Comparison of ENCODE assay signal across 8 cellular contexts in genomic region chr4:74933562-74934015, GRCh38. TPM values are rescaled to one million over a fixed set of nuclear protein-coding genes. Genes with fewer than 3 reads are reported as not detected.
DNase-seq lines count a peak whose midpoint lies in the region; ATAC-seq and TF ChIP-seq lines count a peak whose summit lies in the region.

No MANE protein-coding gene starts in this region.

- no peak overlapping the region for H3K27ac Mint-ChIP-seq in activated T-helper 1 cell treated with anti-CD3 and anti-CD28 coated beads, Interleukin-12 subunit alpha, Interleukin-12 subunit beta, Interleukin-2, Interleukin-4 antibody, amounts not matched to agents 30 ng/mL and 10 ng/mL and 1 ng/mL, durations not matched to agents 14 hours and 24 hours and 36 hours

- H3K4me2 ChIP-seq in hepatocyte: peak overlapping the region; percentile 87

- DNase-seq in stimulated activated CD4-positive, alpha-beta T cell treated with anti-CD3 and anti-CD28 coated beads, Interleukin-15, amount 100 ng/mL, for 24 hours: peak; percentile 4
- DNase-seq in stimulated activated CD4-positive, alpha-beta T cell treated with anti-CD3 and anti-CD28 coated beads, Interleukin-2, amount 100 ng/mL, for 48 hours: no peak
- no peak for DNase-seq in activated T-helper 1 cell treated with anti-CD3 and anti-CD28 coated beads, Interleukin-12 subunit alpha, Interleukin-12 subunit beta, Interleukin-2, Interleukin-4 antibody, amounts not matched to agents 30 ng/mL and 10 ng/mL and 1 ng/mL, durations not matched to agents 14 hours and 24 hours and 36 hours (ENCODE audit: low spot score)
- DNase-seq in hepatocyte (ENCODE audit: low spot score) (peak; percentile 48), NCI-H146 (lab: John Stamatoyannopoulos, UW) (no peak)
- DNase-seq in activated CD4-positive, CD25-positive, alpha-beta regulatory T cell treated with anti-CD3 and anti-CD28 coated beads, Interleukin-2, amount 50 U/mL, for 72 hours: no peak

- peaks cover 12% of the 10 kb centered on the region for H3K4me1 ChIP-seq in hepatocyte (ENCODE audit: insufficient read depth)

- H3K4me3 ChIP-seq in hepatocyte (peak overlapping the region; percentile 72), skin epidermis (peak overlapping the region; percentile 28 to 56 (median 40))

- H3K27ac ChIP-seq in hepatocyte (peak overlapping the region; percentile 86), skin epidermis (peak overlapping the region in 14 of 21 experiments; percentile 2 to 68 (median 46))

- H2AFZ ChIP-seq in hepatocyte: peak overlapping the region; percentile 75

- H3K9me3 Mint-ChIP-seq in activated T-helper 1 cell treated with anti-CD3 and anti-CD28 coated beads, Interleukin-12 subunit alpha, Interleukin-12 subunit beta, Interleukin-2, Interleukin-4 antibody, amounts not matched to agents 30 ng/mL and 10 ng/mL and 1 ng/mL, durations not matched to agents 14 hours and 24 hours and 36 hours: no peaks in the 10 kb centered on the region

- H3K4me3 Mint-ChIP-seq in activated T-helper 1 cell treated with anti-CD3 and anti-CD28 coated beads, Interleukin-12 subunit alpha, Interleukin-12 subunit beta, Interleukin-2, Interleukin-4 antibody, amounts not matched to agents 30 ng/mL and 10 ng/mL and 1 ng/mL, durations not matched to agents 14 hours and 24 hours and 36 hours: peak overlapping the region; percentile 58

- no peaks in the 10 kb centered on the region for H3K9me2 ChIP-seq in hepatocyte (replicated peaks; ENCODE audit: insufficient read depth)

- H3K36me3 Mint-ChIP-seq in activated T-helper 1 cell treated with anti-CD3 and anti-CD28 coated beads, Interleukin-12 subunit alpha, Interleukin-12 subunit beta, Interleukin-2, Interleukin-4 antibody, amounts not matched to agents 30 ng/mL and 10 ng/mL and 1 ng/mL, durations not matched to agents 14 hours and 24 hours and 36 hours (ENCODE audit: low read depth): no peaks in the 10 kb centered on the region

- no peaks in the 10 kb centered on the region for H3K27me3 ChIP-seq in hepatocyte

- peaks cover 54% of the 10 kb centered on the region for H3K27me3 Mint-ChIP-seq in activated T-helper 1 cell treated with anti-CD3 and anti-CD28 coated beads, Interleukin-12 subunit alpha, Interleukin-12 subunit beta, Interleukin-2, Interleukin-4 antibody, amounts not matched to agents 30 ng/mL and 10 ng/mL and 1 ng/mL, durations not matched to agents 14 hours and 24 hours and 36 hours (ENCODE audit: insufficient read depth)

- no peaks in the 10 kb centered on the region for H3K4me1 Mint-ChIP-seq in activated T-helper 1 cell treated with anti-CD3 and anti-CD28 coated beads, Interleukin-12 subunit alpha, Interleukin-12 subunit beta, Interleukin-2, Interleukin-4 antibody, amounts not matched to agents 30 ng/mL and 10 ng/mL and 1 ng/mL, durations not matched to agents 14 hours and 24 hours and 36 hours (ENCODE audit: low read depth)

- no peak for ATAC-seq in HG03139 (IDR thresholded peaks at IDR 0.05; ENCODE audit: unreplicated experiment)

- H4K20me1 ChIP-seq in hepatocyte (ENCODE audit: insufficient read depth, poor library complexity, severe bottlenecking): no peaks in the 10 kb centered on the region

- peaks cover 45% of the 10 kb centered on the region for H3K79me2 ChIP-seq in hepatocyte

- WGBS in hepatocyte (ENCODE audit: low lambda C conversion rate, missing lambda C conversion rate): 2% methylated on average over 28 of the region's 28 CpGs

- no peaks in the 10 kb centered on the region for H3K36me3 ChIP-seq in hepatocyte (replicated peaks; ENCODE audit: insufficient read depth, low read depth)

- intact Hi-C loops in activated T-helper 1 cell treated with anti-CD3 and anti-CD28 coated beads, Interleukin-12 subunit alpha, Interleukin-12 subunit beta, Interleukin-2, Interleukin-4 antibody, amounts not matched to agents 30 ng/mL and 10 ng/mL and 1 ng/mL, durations not matched to agents 14 hours and 24 hours and 36 hours (cut with micrococcal nuclease): no loop called here

- H3K9me3 ChIP-seq in hepatocyte (ENCODE audit: low read depth): no peaks in the 10 kb centered on the region

- TF ChIP-seq CTCF in hepatocyte (IDR thresholded peaks at IDR 0.05; ENCODE audit: poor library complexity): no peak

RNA-seq across cellular contexts. Expression of gene PARM1, which starts 0.7 kb away (rescaled TPM):
- total RNA-seq in activated T-helper 1 cell treated with anti-CD3 and anti-CD28 coated beads, Interleukin-12 subunit alpha, Interleukin-12 subunit beta, Interleukin-2, Interleukin-4 antibody, amounts not matched to agents 30 ng/mL and 10 ng/mL and 1 ng/mL, durations not matched to agents 14 hours and 24 hours and 36 hours: not detected in 2 replicates
- total RNA-seq in hepatocyte: 154 and 158 TPM in 2 replicates
- 90.4 and 107 TPM in 2 replicates for polyA plus RNA-seq in hepatocyte

Comparison
In these comparisons a context has a peak if more than half of its experiments do, and no peak if none do; other contexts are left out.
1. DNase-seq: peak in stimulated activated CD4-positive, alpha-beta T cell treated with anti-CD3 and anti-CD28 coated beads, Interleukin-15, amount 100 ng/mL, for 24 hours (single experiment) and hepatocyte (single experiment); none in stimulated activated CD4-positive, alpha-beta T cell treated with anti-CD3 and anti-CD28 coated beads, Interleukin-2, amount 100 ng/mL, for 48 hours (0 of 2), activated T-helper 1 cell treated with anti-CD3 and anti-CD28 coated beads, Interleukin-12 subunit alpha, Interleukin-12 subunit beta, Interleukin-2, Interleukin-4 antibody, amounts not matched to agents 30 ng/mL and 10 ng/mL and 1 ng/mL, durations not matched to agents 14 hours and 24 hours and 36 hours (single experiment), activated CD4-positive, CD25-positive, alpha-beta regulatory T cell treated with anti-CD3 and anti-CD28 coated beads, Interleukin-2, amount 50 U/mL, for 72 hours (single experiment) and NCI-H146 (single experiment).
2. RNA of gene PARM1, which starts 0.7 kb away (total RNA-seq): 154 to 158 TPM in hepatocyte; not detected in activated T-helper 1 cell treated with anti-CD3 and anti-CD28 coated beads, Interleukin-12 subunit alpha, Interleukin-12 subunit beta, Interleukin-2, Interleukin-4 antibody, amounts not matched to agents 30 ng/mL and 10 ng/mL and 1 ng/mL, durations not matched to agents 14 hours and 24 hours and 36 hours; every median in the first group is over 100 times any median in the second.